1 cellular context compared by ENCODE assay signal in genomic region chr7:44052771-44053365, GRCh38.
TF ChIP-seq lines count a peak whose summit lies in the region.

No MANE protein-coding gene starts in this region.

TF ChIP-seq in GM12878, 131 proteins besides CTCF, POLR2A, EP300 and RAD21:
- TF ChIP-seq FOS (IDR thresholded peaks at IDR 0.05; ENCODE audit: borderline replicate concordance, extremely low read depth, insufficient read length) (no peak), ZNF217 (IDR thresholded peaks at IDR 0.05) (no peak), ATF7 (IDR thresholded peaks at IDR 0.05; ENCODE audit: low read depth) (no peak), REST (IDR thresholded peaks at IDR 0.05; ENCODE audit: low read depth, low read length) (peak; percentile 37; the same call in 1 of the 2 replicates), ZBED1 (IDR thresholded peaks at IDR 0.05; ENCODE audit: borderline replicate concordance) (no peak), NRF1 (conservative IDR thresholded peaks at IDR 0.05; ENCODE audit: low read depth, low read length) (no peak)
